9 cellular contexts compared by ENCODE assay signal in the genomic region with DNA sequence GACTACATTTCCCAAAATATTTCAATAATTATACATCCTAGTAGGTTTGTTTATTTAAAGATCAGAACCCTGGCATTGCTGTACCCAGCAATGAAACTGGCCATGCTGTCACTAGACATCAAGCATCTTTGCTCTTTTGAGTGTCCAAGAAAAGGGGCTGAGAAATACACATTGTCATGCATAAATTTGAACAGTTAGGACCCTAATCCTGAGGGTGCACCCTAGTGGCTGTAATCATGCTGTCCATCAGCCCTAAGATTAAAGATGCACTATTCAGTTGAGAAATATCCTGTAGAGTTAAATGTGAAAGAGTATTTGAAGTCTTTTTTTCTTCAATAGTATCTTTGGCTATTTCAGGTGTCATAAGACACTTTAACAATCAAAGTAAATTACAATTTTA.
DNase-seq lines count a peak whose midpoint lies in the region; ATAC-seq lines count a peak whose summit lies in the region.
"Had no signal": no experiment of that assay in that cellular context is flagged by ENCODE, and none has a peak within 500 bp of the region (broad histone marks: within the 10 kb centered on the region; RNA-seq: fewer than 3 reads in every experiment).

No MANE protein-coding gene starts in this region.

- peaks cover 62% of the 10 kb centered on the region for H3K4me1 Mint-ChIP-seq in activated T-helper 17 cell treated with anti-CD3 and anti-CD28 coated beads, Interleukin-2, amount 50 U/mL, for 72 hours

- no peaks in the 10 kb centered on the region for H3K9me3 Mint-ChIP-seq in activated T-helper 17 cell treated with anti-CD3 and anti-CD28 coated beads, Interleukin-2, amount 50 U/mL, for 72 hours

- H3K36me3 Mint-ChIP-seq in activated T-helper 17 cell treated with anti-CD3 and anti-CD28 coated beads, Interleukin-2, amount 50 U/mL, for 72 hours (ENCODE audit: low read depth), result peaks cover 98% of the 10 kb centered on the region

- peak overlapping the region; percentile 82 for H3K27ac Mint-ChIP-seq in activated T-helper 17 cell treated with anti-CD3 and anti-CD28 coated beads, Interleukin-2, amount 50 U/mL, for 72 hours
- H3K27ac Mint-ChIP-seq: B cell had no signal

- no peaks in the 10 kb centered on the region for H3K27me3 Mint-ChIP-seq in activated T-helper 17 cell treated with anti-CD3 and anti-CD28 coated beads, Interleukin-2, amount 50 U/mL, for 72 hours
- H3K27me3 Mint-ChIP-seq: B cell had no signal

- peak overlapping the region; percentile 87 for H3K4me3 Mint-ChIP-seq in activated T-helper 17 cell treated with anti-CD3 and anti-CD28 coated beads, Interleukin-2, amount 50 U/mL, for 72 hours
- H3K4me3 Mint-ChIP-seq: B cell had no signal

- ATAC-seq in HG03354 (IDR thresholded peaks at IDR 0.05; ENCODE audit: poor library complexity, severe bottlenecking, unreplicated experiment) (peak; percentile 46), HG03432 (IDR thresholded peaks at IDR 0.05; ENCODE audit: unreplicated experiment) (no peak)
- ATAC-seq in activated T-helper 17 cell treated with anti-CD3 and anti-CD28 coated beads, Interleukin-2, amount 50 U/mL, for 72 hours (replicated peaks), result no peak

- peak; percentile 29 for DNase-seq in NCI-H82 (lab: John Stamatoyannopoulos, UW)
- DNase-seq in NCI-H82 treated with DMSO at 0.1 percent for 48 hours (lab: John Stamatoyannopoulos, UW; ENCODE audit: unreplicated experiment), result no peak
- peak; percentile 30 for DNase-seq in medulla oblongata (ENCODE audit: extremely low spot score)
- no peak for DNase-seq in AG08395 (ENCODE audit: low spot score)
- no peak for DNase-seq in DMS53 (lab: John Stamatoyannopoulos, UW)

Comparison
In these comparisons a context has a peak if more than half of its experiments do, and no peak if none do; other contexts are left out.
1. DNase-seq: peak in NCI-H82 (single experiment) and medulla oblongata (single experiment); none in NCI-H82 treated with DMSO at 0.1 percent for 48 hours (single experiment), AG08395 (single experiment) and DMS53 (single experiment).